10 cellular contexts compared by ENCODE assay signal in genomic region chr13:98972627-98973026, GRCh38. TPM values are rescaled to one million over a fixed set of nuclear protein-coding genes. Genes with fewer than 3 reads are reported as not detected.
DNase-seq lines count a peak whose midpoint lies in the region; ATAC-seq and TF ChIP-seq lines count a peak whose summit lies in the region.
"Had no signal": no experiment of that assay in that cellular context is flagged by ENCODE, and none has a peak within 500 bp of the region (broad histone marks: within the 10 kb centered on the region; RNA-seq: fewer than 3 reads in every experiment).

No MANE protein-coding gene starts in this region.

- no peaks in the 10 kb centered on the region for H3K9me3 ChIP-seq in heart right ventricle
- H3K9me3 ChIP-seq in upper lobe of right lung, result no peaks in the 10 kb centered on the region
- H3K9me3 ChIP-seq: right lobe of liver, SJCRH30 had no signal

- H3K4me3 ChIP-seq in heart right ventricle, result peak overlapping the region in 3 of 10 donors; percentile 5 to 14 (median 10)
- H3K4me3 ChIP-seq in upper lobe of right lung, result no peak overlapping the region
- H3K4me3 ChIP-seq: right lobe of liver, SJCRH30 had no signal

- no peaks in the 10 kb centered on the region for H3K36me3 Mint-ChIP-seq in stimulated activated memory B cell treated with anti-CD40 and anti-IgM and Interleukin-4, amounts not matched to agents 10 μg/mL and 1 μg/mL and 100 μg/mL, for 72 hours

- peaks cover 24 to 92% (median 65%) of the 10 kb centered on the region in 9 donors for H3K4me1 ChIP-seq in heart right ventricle
- H3K4me1 ChIP-seq in upper lobe of right lung, result peaks cover 37% of the 10 kb centered on the region
- H3K4me1 ChIP-seq: right lobe of liver had no signal

- no peak overlapping the region for H3K27ac Mint-ChIP-seq in stimulated activated memory B cell treated with anti-CD40 and anti-IgM and Interleukin-4, amounts not matched to agents 10 μg/mL and 1 μg/mL and 100 μg/mL, for 72 hours

- H3K27me3 ChIP-seq in heart right ventricle (no peaks in the 10 kb centered on the region), upper lobe of right lung (no peaks in the 10 kb centered on the region)
- H3K27me3 ChIP-seq: right lobe of liver, SJCRH30 had no signal

- TF ChIP-seq CTCF in heart right ventricle (IDR thresholded peaks at IDR 0.05) (no peak), upper lobe of right lung (IDR thresholded peaks at IDR 0.05) (no peak)

- ATAC-seq in heart right ventricle (no peak), Right ventricle myocardium superior (ENCODE audit: poor library complexity) (no peak), upper lobe of right lung (peak; percentile 20), HG03571 (IDR thresholded peaks at IDR 0.05; ENCODE audit: unreplicated experiment) (no peak), GM21576 (IDR thresholded peaks at IDR 0.05; ENCODE audit: unreplicated experiment) (no peak)
- ATAC-seq in stimulated activated memory B cell treated with anti-CD40 and anti-IgM and Interleukin-4, amounts not matched to agents 10 μg/mL and 1 μg/mL and 100 μg/mL, for 72 hours, result no peak
- ATAC-seq: right lobe of liver had no signal

- intact Hi-C loops in heart right ventricle (cut with DNase I), result loop anchor here in 3 of 10 donors (5.0 to 10.0 kb wide), 2 partner anchors 45 to 78 kb away; no protein-coding TSS in a partner anchor
- intact Hi-C loops in Right ventricle myocardium superior (cut with DNase I), result loop anchor here (10.0 kb wide), 1 partner anchor 52 kb away; no protein-coding TSS in a partner anchor
- intact Hi-C loops in upper lobe of right lung (cut with DNase I), result no loop called here

- H3K4me3 Mint-ChIP-seq in stimulated activated memory B cell treated with anti-CD40 and anti-IgM and Interleukin-4, amounts not matched to agents 10 μg/mL and 1 μg/mL and 100 μg/mL, for 72 hours, result no peak overlapping the region

- in situ Hi-C loops in T47D (cut with HindIII; ENCODE audit: low pct_unique_long_range_greater_than_20kb, low sequenced_read_pairs), result no loop called here

- 57 to 59% methylated on average over 4 of the region's 4 CpGs for WGBS in heart right ventricle, 2 donors

- no peaks in the 10 kb centered on the region for H3K27me3 Mint-ChIP-seq in stimulated activated memory B cell treated with anti-CD40 and anti-IgM and Interleukin-4, amounts not matched to agents 10 μg/mL and 1 μg/mL and 100 μg/mL, for 72 hours

- H3K4me1 Mint-ChIP-seq in stimulated activated memory B cell treated with anti-CD40 and anti-IgM and Interleukin-4, amounts not matched to agents 10 μg/mL and 1 μg/mL and 100 μg/mL, for 72 hours, result peaks cover 10% of the 10 kb centered on the region

- H3K36me3 ChIP-seq in heart right ventricle, result no peaks in the 10 kb centered on the region
- no peaks in the 10 kb centered on the region for H3K36me3 ChIP-seq in upper lobe of right lung
- H3K36me3 ChIP-seq: right lobe of liver, SJCRH30 had no signal

- peak overlapping the region in 8 of 10 donors; percentile 4 to 88 (median 70) for H3K27ac ChIP-seq in heart right ventricle
- peak overlapping the region; percentile 31 for H3K27ac ChIP-seq in upper lobe of right lung
- H3K27ac ChIP-seq: right lobe of liver, SJCRH30 had no signal

- DNase-seq in heart right ventricle (no peak), Right ventricle myocardium superior (no peak), T47D (ENCODE audit: low read depth in 1 of 2, low spot score in 1 of 2) (peak; percentile 7 to 78), left kidney (ENCODE audit: low read depth, low spot score) (peak; percentile 44), upper lobe of right lung (no peak)
- DNase-seq: right lobe of liver, SJCRH30 had no signal

- H3K9me3 Mint-ChIP-seq in stimulated activated memory B cell treated with anti-CD40 and anti-IgM and Interleukin-4, amounts not matched to agents 10 μg/mL and 1 μg/mL and 100 μg/mL, for 72 hours, result no peaks in the 10 kb centered on the region

RNA-seq across cellular contexts. Expression of gene DOCK9, which starts 5.2 kb away (rescaled TPM):
- total RNA-seq in heart right ventricle, result 10 to 100 TPM; 31.6 to 73.7 (median 43.4) TPM
- polyA plus RNA-seq in heart right ventricle, result 10 to 100 TPM; 32.0 to 45.3 TPM
- 28.3 TPM for total RNA-seq in Right ventricle myocardium superior
- 170 TPM for total RNA-seq in upper lobe of right lung

Comparison
In these comparisons a context has a peak if more than half of its experiments do, and no peak if none do; other contexts are left out.
1. DNase-seq: peak in T47D (2 of 2) and left kidney (single experiment); none in heart right ventricle (0 of 2), Right ventricle myocardium superior (single experiment) and upper lobe of right lung (single experiment).